ENCODE assay signal across 11 cellular contexts in the genomic region with DNA sequence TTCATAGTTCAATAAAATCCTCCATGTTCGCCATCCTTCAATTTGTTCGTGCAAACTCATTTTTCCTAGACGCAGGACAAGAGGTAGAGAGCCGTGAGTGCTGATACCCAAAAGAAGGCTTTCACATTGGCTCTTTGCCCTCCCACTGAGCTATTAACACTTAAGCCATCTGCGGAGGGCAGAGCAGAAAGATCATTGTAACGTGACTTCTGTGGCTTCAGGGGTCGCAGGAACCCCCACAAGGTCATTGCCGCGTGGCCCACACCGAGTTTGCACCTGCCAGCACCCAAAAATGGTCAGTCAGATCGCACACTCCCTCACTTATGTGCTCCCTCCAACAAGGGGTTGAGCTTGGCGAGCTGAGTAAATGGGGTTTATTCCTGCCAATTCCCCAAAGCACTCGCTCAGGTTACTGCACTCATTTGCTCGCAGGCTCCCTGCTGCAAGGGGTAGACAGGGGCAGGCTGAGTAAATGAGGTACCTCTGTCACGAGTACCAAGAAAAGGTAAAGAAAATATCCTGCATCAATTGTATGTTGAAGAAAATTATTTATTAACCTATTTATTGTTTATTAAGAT.
"Had no signal": no experiment of that assay in that cellular context is flagged by ENCODE, and none has a peak within 500 bp of the region (broad histone marks: within the 10 kb centered on the region; RNA-seq: fewer than 3 reads in every experiment).

No MANE protein-coding gene starts in this region.

- H3K27ac ChIP-seq: adrenal gland, gastrocnemius medialis, heart right ventricle, pancreas had no signal

- H3K27me3 ChIP-seq: adrenal gland, gastrocnemius medialis, heart right ventricle, pancreas had no signal

- H3K4me3 ChIP-seq: adrenal gland, gastrocnemius medialis, heart right ventricle, pancreas had no signal

- DNase-seq: activated CD4-positive, alpha-beta T cell treated with anti-CD3 and anti-CD28 coated beads for 48 hours; activated CD8-positive, alpha-beta memory T cell treated with anti-CD3 and anti-CD28 coated beads for 24 hours; activated naive CD4-positive, alpha-beta T cell treated with anti-CD3 and anti-CD28 coated beads, Interleukin-2, amount 10 ng/mL, durations not matched to agents 7 days and 5 days; adrenal gland; effector CD4-positive, alpha-beta T cell; gastrocnemius medialis; heart right ventricle; pancreas; stimulated activated CD4-positive, alpha-beta T cell treated with anti-CD3 and anti-CD28 coated beads, Interleukin-4, amount 100 ng/mL, for 1 hour; T-cell; T1000 had no signal

- H3K9me3 ChIP-seq: adrenal gland, gastrocnemius medialis, heart right ventricle, pancreas had no signal

- H3K36me3 ChIP-seq: adrenal gland, gastrocnemius medialis, heart right ventricle, pancreas had no signal

- H3K4me1 ChIP-seq: adrenal gland, gastrocnemius medialis, heart right ventricle, pancreas had no signal
